In the genomic region with DNA sequence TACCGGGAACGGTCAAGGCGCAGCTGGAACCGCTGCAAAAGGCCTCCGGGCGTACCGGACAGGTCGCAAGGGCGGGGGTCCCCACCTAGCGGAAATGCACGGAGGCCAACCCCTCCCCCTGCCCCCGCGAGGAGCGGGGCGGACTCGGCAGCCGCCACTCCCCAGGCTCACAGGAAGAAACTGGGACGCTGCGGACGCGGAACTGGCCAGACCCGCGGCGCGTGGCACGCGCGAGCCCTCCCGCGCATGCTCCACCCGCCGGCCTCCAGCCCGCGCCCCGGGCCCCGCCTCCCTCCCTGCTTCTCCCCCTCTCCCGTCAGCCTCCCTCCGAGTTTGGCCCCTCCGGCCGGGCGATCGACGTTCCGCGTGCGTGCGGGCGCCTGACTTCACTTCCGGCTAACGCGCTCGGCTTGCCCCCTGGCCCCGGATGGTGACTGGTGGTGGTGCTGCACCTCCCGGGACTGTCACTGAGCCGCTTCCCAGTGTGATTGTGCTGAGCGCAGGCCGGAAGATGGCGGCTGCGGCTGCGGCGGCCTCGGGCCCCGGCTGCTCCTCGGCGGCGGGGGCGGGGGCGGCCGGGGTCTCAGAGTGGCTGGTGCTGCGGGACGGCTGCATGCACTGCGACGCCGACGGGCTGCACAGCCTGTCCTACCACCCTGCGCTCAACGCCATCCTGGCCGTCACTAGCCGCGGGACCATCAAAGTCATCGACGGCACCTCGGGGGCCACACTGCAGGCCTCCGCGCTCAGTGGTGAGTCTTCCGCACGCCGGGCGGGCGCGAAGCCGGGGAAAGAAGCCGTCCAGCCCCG, we compare ENCODE assay signal across 1 cellular context.
A peak's percentile ranks its signal among the peaks of the same experiment; 100 is the strongest.
TF ChIP-seq lines count a peak whose summit lies in the region.

Gene BIRC6, plus strand, starts transcription at position 289 of the 810 bp plus-strand sequence. Its CDS starts 139 bp downstream, at position 428.

TF ChIP-seq in GM23338, 12 proteins besides CTCF, POLR2A, EP300 and RAD21 (continued from another document):
- TF ChIP-seq, protein P1, sequence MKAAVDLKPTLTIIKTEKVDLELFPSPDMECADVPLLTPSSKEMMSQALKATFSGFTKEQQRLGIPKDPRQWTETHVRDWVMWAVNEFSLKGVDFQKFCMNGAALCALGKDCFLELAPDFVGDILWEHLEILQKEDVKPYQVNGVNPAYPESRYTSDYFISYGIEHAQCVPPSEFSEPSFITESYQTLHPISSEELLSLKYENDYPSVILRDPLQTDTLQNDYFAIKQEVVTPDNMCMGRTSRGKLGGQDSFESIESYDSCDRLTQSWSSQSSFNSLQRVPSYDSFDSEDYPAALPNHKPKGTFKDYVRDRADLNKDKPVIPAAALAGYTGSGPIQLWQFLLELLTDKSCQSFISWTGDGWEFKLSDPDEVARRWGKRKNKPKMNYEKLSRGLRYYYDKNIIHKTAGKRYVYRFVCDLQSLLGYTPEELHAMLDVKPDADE (IDR thresholded peaks at IDR 0.05), result peak; percentile 76
- TF ChIP-seq JUNB (IDR thresholded peaks at IDR 0.05; ENCODE audit: unreplicated experiment), result no peak
- TF ChIP-seq EZH2 (IDR thresholded peaks at IDR 0.05; ENCODE audit: low read depth, unreplicated experiment), result no peak
- peak; percentile 95 for TF ChIP-seq POLR2AphosphoS5 (IDR thresholded peaks at IDR 0.05; ENCODE audit: low read depth)
- no peak for TF ChIP-seq EZH2phosphoT487 (IDR thresholded peaks at IDR 0.05; ENCODE audit: unreplicated experiment)
- TF ChIP-seq, protein P2, sequence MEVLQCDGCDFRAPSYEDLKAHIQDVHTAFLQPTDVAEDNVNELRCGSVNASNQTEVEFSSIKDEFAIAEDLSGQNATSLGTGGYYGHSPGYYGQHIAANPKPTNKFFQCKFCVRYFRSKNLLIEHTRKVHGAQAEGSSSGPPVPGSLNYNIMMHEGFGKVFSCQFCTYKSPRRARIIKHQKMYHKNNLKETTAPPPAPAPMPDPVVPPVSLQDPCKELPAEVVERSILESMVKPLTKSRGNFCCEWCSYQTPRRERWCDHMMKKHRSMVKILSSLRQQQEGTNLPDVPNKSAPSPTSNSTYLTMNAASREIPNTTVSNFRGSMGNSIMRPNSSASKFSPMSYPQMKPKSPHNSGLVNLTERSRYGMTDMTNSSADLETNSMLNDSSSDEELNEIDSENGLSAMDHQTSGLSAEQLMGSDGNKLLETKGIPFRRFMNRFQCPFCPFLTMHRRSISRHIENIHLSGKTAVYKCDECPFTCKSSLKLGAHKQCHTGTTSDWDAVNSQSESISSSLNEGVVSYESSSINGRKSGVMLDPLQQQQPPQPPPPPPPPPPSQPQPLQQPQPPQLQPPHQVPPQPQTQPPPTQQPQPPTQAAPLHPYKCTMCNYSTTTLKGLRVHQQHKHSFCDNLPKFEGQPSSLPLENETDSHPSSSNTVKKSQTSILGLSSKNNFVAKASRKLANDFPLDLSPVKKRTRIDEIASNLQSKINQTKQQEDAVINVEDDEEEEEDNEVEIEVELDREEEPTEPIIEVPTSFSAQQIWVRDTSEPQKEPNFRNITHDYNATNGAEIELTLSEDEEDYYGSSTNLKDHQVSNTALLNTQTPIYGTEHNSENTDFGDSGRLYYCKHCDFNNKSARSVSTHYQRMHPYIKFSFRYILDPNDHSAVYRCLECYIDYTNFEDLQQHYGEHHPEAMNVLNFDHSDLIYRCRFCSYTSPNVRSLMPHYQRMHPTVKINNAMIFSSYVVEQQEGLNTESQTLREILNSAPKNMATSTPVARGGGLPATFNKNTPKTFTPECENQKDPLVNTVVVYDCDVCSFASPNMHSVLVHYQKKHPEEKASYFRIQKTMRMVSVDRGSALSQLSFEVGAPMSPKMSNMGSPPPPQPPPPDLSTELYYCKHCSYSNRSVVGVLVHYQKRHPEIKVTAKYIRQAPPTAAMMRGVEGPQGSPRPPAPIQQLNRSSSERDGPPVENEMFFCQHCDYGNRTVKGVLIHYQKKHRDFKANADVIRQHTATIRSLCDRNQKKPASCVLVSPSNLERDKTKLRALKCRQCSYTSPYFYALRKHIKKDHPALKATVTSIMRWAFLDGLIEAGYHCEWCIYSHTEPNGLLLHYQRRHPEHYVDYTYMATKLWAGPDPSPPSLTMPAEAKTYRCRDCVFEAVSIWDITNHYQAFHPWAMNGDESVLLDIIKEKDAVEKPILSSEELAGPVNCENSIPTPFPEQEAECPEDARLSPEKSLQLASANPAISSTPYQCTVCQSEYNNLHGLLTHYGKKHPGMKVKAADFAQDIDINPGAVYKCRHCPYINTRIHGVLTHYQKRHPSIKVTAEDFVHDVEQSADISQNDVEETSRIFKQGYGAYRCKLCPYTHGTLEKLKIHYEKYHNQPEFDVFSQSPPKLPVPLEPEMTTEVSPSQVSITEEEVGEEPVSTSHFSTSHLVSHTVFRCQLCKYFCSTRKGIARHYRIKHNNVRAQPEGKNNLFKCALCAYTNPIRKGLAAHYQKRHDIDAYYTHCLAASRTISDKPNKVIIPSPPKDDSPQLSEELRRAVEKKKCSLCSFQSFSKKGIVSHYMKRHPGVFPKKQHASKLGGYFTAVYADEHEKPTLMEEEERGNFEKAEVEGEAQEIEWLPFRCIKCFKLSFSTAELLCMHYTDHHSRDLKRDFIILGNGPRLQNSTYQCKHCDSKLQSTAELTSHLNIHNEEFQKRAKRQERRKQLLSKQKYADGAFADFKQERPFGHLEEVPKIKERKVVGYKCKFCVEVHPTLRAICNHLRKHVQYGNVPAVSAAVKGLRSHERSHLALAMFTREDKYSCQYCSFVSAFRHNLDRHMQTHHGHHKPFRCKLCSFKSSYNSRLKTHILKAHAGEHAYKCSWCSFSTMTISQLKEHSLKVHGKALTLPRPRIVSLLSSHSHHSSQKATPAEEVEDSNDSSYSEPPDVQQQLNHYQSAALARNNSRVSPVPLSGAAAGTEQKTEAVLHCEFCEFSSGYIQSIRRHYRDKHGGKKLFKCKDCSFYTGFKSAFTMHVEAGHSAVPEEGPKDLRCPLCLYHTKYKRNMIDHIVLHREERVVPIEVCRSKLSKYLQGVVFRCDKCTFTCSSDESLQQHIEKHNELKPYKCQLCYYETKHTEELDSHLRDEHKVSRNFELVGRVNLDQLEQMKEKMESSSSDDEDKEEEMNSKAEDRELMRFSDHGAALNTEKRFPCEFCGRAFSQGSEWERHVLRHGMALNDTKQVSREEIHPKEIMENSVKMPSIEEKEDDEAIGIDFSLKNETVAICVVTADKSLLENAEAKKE (CRISPR knock-in tag; IDR thresholded peaks at IDR 0.05), result no peak
- TF ChIP-seq NANOG (IDR thresholded peaks at IDR 0.05; ENCODE audit: borderline replicate concordance), result no peak
- TF ChIP-seq STAT1 (IDR thresholded peaks at IDR 0.05; ENCODE audit: unreplicated experiment), result no peak
- TF ChIP-seq ZNF331 (CRISPR knock-in tag; IDR thresholded peaks at IDR 0.05; ENCODE audit: low read depth), result no peak
- no peak for TF ChIP-seq ZNF114 (CRISPR knock-in tag; IDR thresholded peaks at IDR 0.05)
